Comparison of ENCODE assay signal across 9 cellular contexts in the genomic region with DNA sequence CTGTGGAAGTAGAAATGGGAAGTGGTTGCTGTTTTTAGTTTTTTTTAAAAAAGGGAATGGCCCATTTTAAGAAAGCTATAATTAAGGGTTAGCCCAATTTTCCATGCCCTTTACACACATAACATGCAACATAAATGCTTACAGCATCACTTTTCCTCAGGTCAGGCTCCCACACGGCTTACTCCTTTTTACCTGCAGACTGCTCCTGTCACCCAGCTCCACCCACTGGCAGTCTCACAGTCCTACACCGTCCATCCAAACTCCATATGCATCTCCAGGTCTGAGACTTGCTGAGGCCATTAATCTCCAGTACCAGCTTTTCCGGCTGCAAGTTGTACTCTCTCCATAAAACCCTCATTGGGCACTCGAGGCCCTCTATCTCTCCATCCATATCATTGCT. TPM values are rescaled to one million over a fixed set of nuclear protein-coding genes. Genes with fewer than 3 reads are reported as not detected.
A peak's percentile ranks its signal among the peaks of the same experiment; 100 is the strongest.
DNase-seq lines count a peak whose midpoint lies in the region; ATAC-seq and TF ChIP-seq lines count a peak whose summit lies in the region.
"Had no signal": no experiment of that assay in that cellular context is flagged by ENCODE, and none has a peak within 500 bp of the region (broad histone marks: within the 10 kb centered on the region; RNA-seq: fewer than 3 reads in every experiment).

No MANE protein-coding gene starts in this region.

- no peaks in the 10 kb centered on the region for H3F3A ChIP-seq in OCI-LY1 (ENCODE audit: insufficient read depth, low read length)

- H3K4me2 ChIP-seq in OCI-LY1 (ENCODE audit: low read length), result no peak overlapping the region

- H4K20me1 ChIP-seq in OCI-LY1 (ENCODE audit: insufficient read depth, low read length), result no peaks in the 10 kb centered on the region

- no peak overlapping the region for H3K9ac ChIP-seq in OCI-LY1 (ENCODE audit: low read length)

- intact Hi-C loops in Right ventricle myocardium superior (cut with DNase I), result no loop called here

- H3K27me3 ChIP-seq in OCI-LY1 (ENCODE audit: insufficient read depth, low read length) (no peaks in the 10 kb centered on the region), kidney epithelial cell (ENCODE audit: control insufficient read depth, insufficient read depth, low read length) (no peaks in the 10 kb centered on the region), suprapubic skin (no peaks in the 10 kb centered on the region)

- DNase-seq in GM12864 (ENCODE audit: low read depth), result no peak
- no peak for DNase-seq in kidney epithelial cell (ENCODE audit: low read depth)
- DNase-seq in suprapubic skin (ENCODE audit: low spot score in 2 of 2), result no peak
- DNase-seq in Right ventricle myocardium superior, result no peak
- DNase-seq in GF-D8 (lab: John Stamatoyannopoulos, UW), result no peak

- H2AFZ ChIP-seq in OCI-LY1 (ENCODE audit: low read length), result no peak overlapping the region

- TF ChIP-seq POLR2A in suprapubic skin (IDR thresholded peaks at IDR 0.05), result no peak

- no peaks in the 10 kb centered on the region for H3K4me1 ChIP-seq in OCI-LY1 (ENCODE audit: insufficient read depth, low read length, severe bottlenecking)
- no peaks in the 10 kb centered on the region for H3K4me1 ChIP-seq in suprapubic skin

- H3K36me3 ChIP-seq in OCI-LY1 (ENCODE audit: insufficient read depth, low read length) (no peaks in the 10 kb centered on the region), kidney epithelial cell (ENCODE audit: control insufficient read depth, insufficient read depth, low read length) (no peaks in the 10 kb centered on the region), suprapubic skin (no peaks in the 10 kb centered on the region)

- H3K27ac ChIP-seq in OCI-LY1 (ENCODE audit: low read depth, low read length, poor library complexity, severe bottlenecking), result no peak overlapping the region
- no peak overlapping the region for H3K27ac ChIP-seq in suprapubic skin

- H3K79me2 ChIP-seq in OCI-LY1 (ENCODE audit: insufficient read depth, low read length), result no peaks in the 10 kb centered on the region

- TF ChIP-seq CTCF in GM12864 (IDR thresholded peaks at IDR 0.05; ENCODE audit: low read depth, low read length, missing control alignments) (peak; percentile 56), OCI-LY1 (IDR thresholded peaks at IDR 0.05; ENCODE audit: low read length) (peak; percentile 40; the same call in 1 of the 2 replicates), kidney epithelial cell (IDR thresholded peaks at IDR 0.05; ENCODE audit: insufficient read depth, low read length, poor library complexity, severe bottlenecking) (peak; percentile 64), suprapubic skin (IDR thresholded peaks at IDR 0.05) (no peak)

- WGBS in suprapubic skin, result 46% methylated on average over 4 of the region's 4 CpGs

- H3K9me2 ChIP-seq in OCI-LY1 (ENCODE audit: low read depth, low read length), result no peaks in the 10 kb centered on the region

- peak; percentile 50 for ATAC-seq in HG02623 (IDR thresholded peaks at IDR 0.05; ENCODE audit: unreplicated experiment)
- ATAC-seq in GM19397 (IDR thresholded peaks at IDR 0.05; ENCODE audit: unreplicated experiment), result no peak
- ATAC-seq in Right ventricle myocardium superior (ENCODE audit: poor library complexity), result no peak

- H3K4me3 ChIP-seq in GM12864 (ENCODE audit: low read depth, low read length), result no peak overlapping the region
- H3K4me3 ChIP-seq in OCI-LY1 (ENCODE audit: low read depth, low read length, poor library complexity, severe bottlenecking), result no peak overlapping the region
- no peak overlapping the region for H3K4me3 ChIP-seq in kidney epithelial cell (ENCODE audit: low read depth, low read length)
- H3K4me3 ChIP-seq in suprapubic skin, result no peak overlapping the region

- no peak for TF ChIP-seq EP300 in suprapubic skin (IDR thresholded peaks at IDR 0.05)

- no peaks in the 10 kb centered on the region for H3K9me3 ChIP-seq in OCI-LY1 (ENCODE audit: low read length)
- no peaks in the 10 kb centered on the region for H3K9me3 ChIP-seq in suprapubic skin

RNA-seq across cellular contexts. Expression of gene MORC1, which starts 19.7 kb away (rescaled TPM):
- total RNA-seq in kidney epithelial cell (not detected in 2 replicates), suprapubic skin (not detected), Right ventricle myocardium superior (not detected)

RNA-seq across cellular contexts. Expression of gene C3orf85, which starts 38.3 kb away (rescaled TPM):
- total RNA-seq in kidney epithelial cell (not detected in 2 replicates), suprapubic skin (not detected), Right ventricle myocardium superior (not detected)
- total RNA-seq: urinary bladder had no signal

Comparison
In these comparisons a context has a peak if more than half of its experiments do, and no peak if none do; other contexts are left out.
1. CTCF ChIP-seq: peak in GM12864 (single experiment), OCI-LY1 (single experiment) and kidney epithelial cell (single experiment); none in suprapubic skin (0 of 2).